1 cellular context compared by ENCODE assay signal in the genomic region with DNA sequence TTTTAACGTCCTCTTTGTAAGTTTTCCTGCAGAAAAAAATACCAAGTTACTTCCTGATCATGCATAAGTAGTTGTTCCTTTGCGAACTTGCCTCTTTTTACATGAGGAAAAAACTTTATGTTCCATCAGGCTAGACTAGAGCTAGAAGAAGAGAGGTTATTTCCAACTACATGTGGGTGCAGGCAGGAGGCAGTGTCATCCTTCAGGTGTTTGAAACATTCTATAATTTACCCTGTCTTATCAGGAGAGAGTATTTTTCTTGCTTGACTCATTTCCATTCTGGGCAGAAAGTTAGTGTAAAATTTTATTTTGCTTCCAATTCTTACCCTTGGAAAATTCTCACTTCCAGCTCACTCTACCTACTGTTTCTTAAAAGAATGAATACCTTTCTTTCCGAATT.
TF ChIP-seq lines count a peak whose summit lies in the region.

No MANE protein-coding gene starts in this region.

TF ChIP-seq in endothelial cell of umbilical vein, 7 proteins besides CTCF, POLR2A, EP300 and RAD21:
- TF ChIP-seq MYC (IDR thresholded peaks at IDR 0.05; ENCODE audit: low read depth, low read length) (no peak), GATA2 (IDR thresholded peaks at IDR 0.05; ENCODE audit: insufficient read depth, insufficient read length, low read depth, low read length) (no peak), JUN (IDR thresholded peaks at IDR 0.05; ENCODE audit: borderline replicate concordance, insufficient read depth, insufficient read length, low read depth) (no peak), FOS (IDR thresholded peaks at IDR 0.05; ENCODE audit: borderline replicate concordance, insufficient read depth, low read length) (no peak), EZH2 (IDR thresholded peaks at IDR 0.05; ENCODE audit: borderline replicate concordance, low read depth, low read length, severe bottlenecking) (no peak), POLR2AphosphoS5 (IDR thresholded peaks at IDR 0.05; ENCODE audit: insufficient read depth, low read depth, low read length) (no peak)
- TF ChIP-seq, protein P1, sequence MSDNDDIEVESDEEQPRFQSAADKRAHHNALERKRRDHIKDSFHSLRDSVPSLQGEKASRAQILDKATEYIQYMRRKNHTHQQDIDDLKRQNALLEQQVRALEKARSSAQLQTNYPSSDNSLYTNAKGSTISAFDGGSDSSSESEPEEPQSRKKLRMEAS (IDR thresholded peaks at IDR 0.05; ENCODE audit: insufficient read depth, insufficient read length), result no peak
